In genomic region chr11:134512791-134513538, GRCh38 we compare ENCODE assay signal across 19 cellular contexts.
A peak's percentile ranks its signal among the peaks of the same experiment; 100 is the strongest.
DNase-seq lines count a peak whose midpoint lies in the region; ATAC-seq, FAIRE-seq and TF ChIP-seq lines count a peak whose summit lies in the region.
"Had no signal": no experiment of that assay in that cellular context is flagged by ENCODE, and none has a peak within 500 bp of the region (broad histone marks: within the 10 kb centered on the region; RNA-seq: fewer than 3 reads in every experiment).

No MANE protein-coding gene starts in this region.

- H3K27me3 Mint-ChIP-seq in activated naive CD8-positive, alpha-beta T cell treated with anti-CD3 and anti-CD28 coated beads, Interleukin-2, amount 10 ng/mL, durations not matched to agents 7 days and 5 days = no peaks in the 10 kb centered on the region
- peaks cover 9% of the 10 kb centered on the region for H3K27me3 Mint-ChIP-seq in activated naive CD8-positive, alpha-beta T cell treated with anti-CD3 and anti-CD28 coated beads, Interleukin-2, amount 50 U/mL, for 24 hours

- H3K36me3 ChIP-seq in K562 (ENCODE audit: control insufficient read depth, insufficient read depth, low read length) (no peaks in the 10 kb centered on the region), lower lobe of right lung (no peaks in the 10 kb centered on the region), testis (ENCODE audit: low read depth, missing control alignments) (no peaks in the 10 kb centered on the region)
- H3K36me3 ChIP-seq: BLaER1 had no signal

- no peak for FAIRE-seq in K562 (lab: Jason Lieb, UNC)
- FAIRE-seq: GM12891 had no signal

- H3K4me1 ChIP-seq in K562 (replicated peaks in 1 of 2; ENCODE audit: control insufficient read depth in 2 of 2, insufficient read depth in 2 of 2, low read length in 2 of 2) = no peaks in the 10 kb centered on the region
- no peaks in the 10 kb centered on the region for H3K4me1 ChIP-seq in lower lobe of right lung
- no peaks in the 10 kb centered on the region for H3K4me1 ChIP-seq in testis

- ATAC-seq in activated naive CD8-positive, alpha-beta T cell treated with anti-CD3 and anti-CD28 coated beads, Interleukin-2, amount 10 ng/mL, durations not matched to agents 7 days and 5 days (ENCODE audit: low read depth) = no peak
- no peak for ATAC-seq in activated naive CD8-positive, alpha-beta T cell treated with anti-CD3 and anti-CD28 coated beads, Interleukin-2, amount 50 U/mL, for 24 hours
- ATAC-seq in K562 (0 out of 3 replicates have a peak, but pooled peaks have one; percentile 21), lower lobe of right lung (no peak), HG02623 (IDR thresholded peaks at IDR 0.05; ENCODE audit: unreplicated experiment) (no peak)
- ATAC-seq: GM23338, PC-3 had no signal

- no peak overlapping the region for H3K4me2 ChIP-seq in K562 (ENCODE audit: insufficient read depth, low read length)
- H3K4me2 ChIP-seq: BLaER1, GM23338 had no signal

- TF ChIP-seq RAD21 in K562 (CRISPR knock-in tag; conservative IDR thresholded peaks at IDR 0.05 in 1 of 2, IDR thresholded peaks at IDR 0.05 in 1 of 2) = no peak

- H3K27me3 ChIP-seq in K562 (ENCODE audit: control insufficient read depth in 2 of 2, insufficient read depth in 2 of 2, low read length in 2 of 2) (peaks cover 17 to 87% of the 10 kb centered on the region in 2 experiments; a peak in 4 of 5 replicates), lower lobe of right lung (ENCODE audit: low read depth) (peaks cover 16% of the 10 kb centered on the region), testis (no peaks in the 10 kb centered on the region)
- H3K27me3 ChIP-seq: BLaER1 had no signal

- POLR2A ChIA-PET in activated naive CD8-positive, alpha-beta T cell treated with anti-CD3 and anti-CD28 coated beads, Interleukin-2, amount 10 ng/mL, durations not matched to agents 7 days and 5 days (lab: Charles Lee) = no interaction called here
- POLR2A ChIA-PET in K562 (lab: Yijun Ruan, JAX) = interaction anchor here (0.5 to 0.8 kb wide), 2 partner anchors 12 to 162 kb away, joined by 3 to 4 read pairs; no protein-coding TSS in a partner anchor

- H3K9me1 ChIP-seq in K562 (ENCODE audit: control insufficient read depth, insufficient read depth, low read length) = no peaks in the 10 kb centered on the region

- TF ChIP-seq CTCF in K562 (IDR thresholded peaks at IDR 0.05 in 2 of 3, conservative IDR thresholded peaks at IDR 0.05 in 1 of 3; ENCODE audit: insufficient read depth in 2 of 3, low read depth in 1 of 3, low read length in 3 of 3) = no peak
- TF ChIP-seq CTCF in lower lobe of right lung (IDR thresholded peaks at IDR 0.05) = no peak
- no peak for TF ChIP-seq CTCF in testis (IDR thresholded peaks at IDR 0.05)

- no peak overlapping the region for H3K27ac Mint-ChIP-seq in activated naive CD8-positive, alpha-beta T cell treated with anti-CD3 and anti-CD28 coated beads, Interleukin-2, amount 10 ng/mL, durations not matched to agents 7 days and 5 days
- H3K27ac Mint-ChIP-seq in activated naive CD8-positive, alpha-beta T cell treated with anti-CD3 and anti-CD28 coated beads, Interleukin-2, amount 50 U/mL, for 24 hours = no peak overlapping the region
- H3K27ac Mint-ChIP-seq: CD4-positive, alpha-beta memory T cell; GM23338 had no signal

- H3K4me1 Mint-ChIP-seq in activated naive CD8-positive, alpha-beta T cell treated with anti-CD3 and anti-CD28 coated beads, Interleukin-2, amount 10 ng/mL, durations not matched to agents 7 days and 5 days = no peaks in the 10 kb centered on the region
- no peaks in the 10 kb centered on the region for H3K4me1 Mint-ChIP-seq in activated naive CD8-positive, alpha-beta T cell treated with anti-CD3 and anti-CD28 coated beads, Interleukin-2, amount 50 U/mL, for 24 hours

- no peaks in the 10 kb centered on the region; the same call in 1 of the 2 replicates for H4K20me1 ChIP-seq in K562 (replicated peaks; ENCODE audit: control insufficient read depth, insufficient read depth, low read length)

- H3K27ac ChIP-seq in K562 (ENCODE audit: extremely low read depth, low read depth, low read length) (no peak overlapping the region), lower lobe of right lung (no peak overlapping the region), testis (no peak overlapping the region)
- H3K27ac ChIP-seq: BLaER1 had no signal

- no peaks in the 10 kb centered on the region for H3K79me2 ChIP-seq in K562 (ENCODE audit: control insufficient read depth, insufficient read depth, low read length)

- CTCF ChIA-PET in K562 (lab: Yijun Ruan, JAX; ENCODE audit: low intra/inter-chr PET ratio) = no interaction called here

- in situ Hi-C loops in K562 (cut with MboI) = no loop called here

- WGBS in K562 (ENCODE audit: insufficient coverage, low coverage, missing lambda C conversion rate) = under 1% methylated on average over 19 of the region's 19 CpGs
- 82 to 86% methylated on average over 19 of the region's 19 CpGs for WGBS in testis, 2 donors

- no peaks in the 10 kb centered on the region for H3K36me3 Mint-ChIP-seq in activated naive CD8-positive, alpha-beta T cell treated with anti-CD3 and anti-CD28 coated beads, Interleukin-2, amount 10 ng/mL, durations not matched to agents 7 days and 5 days
- no peaks in the 10 kb centered on the region for H3K36me3 Mint-ChIP-seq in activated naive CD8-positive, alpha-beta T cell treated with anti-CD3 and anti-CD28 coated beads, Interleukin-2, amount 50 U/mL, for 24 hours (ENCODE audit: low read depth)
- H3K36me3 Mint-ChIP-seq: CD4-positive, alpha-beta memory T cell had no signal

- no peak for TF ChIP-seq EP300 in K562 (IDR thresholded peaks at IDR 0.05; ENCODE audit: low read length)

- H3K9me3 Mint-ChIP-seq in activated naive CD8-positive, alpha-beta T cell treated with anti-CD3 and anti-CD28 coated beads, Interleukin-2, amount 10 ng/mL, durations not matched to agents 7 days and 5 days = no peaks in the 10 kb centered on the region
- no peaks in the 10 kb centered on the region for H3K9me3 Mint-ChIP-seq in activated naive CD8-positive, alpha-beta T cell treated with anti-CD3 and anti-CD28 coated beads, Interleukin-2, amount 50 U/mL, for 24 hours
- H3K9me3 Mint-ChIP-seq: CD4-positive, alpha-beta memory T cell; GM23338 had no signal

- H2AFZ ChIP-seq in K562 (ENCODE audit: low read depth, low read length) = no peak overlapping the region
- H2AFZ ChIP-seq: GM23338 had no signal

- DNase-seq in activated naive CD8-positive, alpha-beta T cell treated with anti-CD3 and anti-CD28 coated beads, Interleukin-2, amount 10 ng/mL, durations not matched to agents 7 days and 5 days = peak; percentile 12
- no peak for DNase-seq in activated naive CD8-positive, alpha-beta T cell treated with anti-CD3 and anti-CD28 coated beads, Interleukin-2, amount 50 U/mL, for 24 hours
- DNase-seq in K562 (ENCODE audit: extremely low read depth in 1 of 4, low spot score in 3 of 4) (no peak), lower lobe of right lung (peak; percentile 39), testis (peak; percentile 2), NOMO-1 treated with DMSO at 0.1 percent for 48 hours (lab: John Stamatoyannopoulos, UW; ENCODE audit: unreplicated experiment) (no peak), RKO (ENCODE audit: low spot score) (no peak)
- DNase-seq: Calu3; CD4-positive, alpha-beta memory T cell; HCEC 1CT; MM.1S; NCI-H1105; NCI-H1694; NCI-H524 treated with DMSO at 0.1 percent for 48 hours; PC-3 had no signal

- H3K4me3 ChIP-seq in K562 = no peak overlapping the region
- no peak overlapping the region for H3K4me3 ChIP-seq in lower lobe of right lung
- no peak overlapping the region for H3K4me3 ChIP-seq in testis
- H3K4me3 ChIP-seq: BLaER1, GM23338 had no signal

- intact Hi-C loops in K562 (cut with micrococcal nuclease) = no loop called here
- intact Hi-C loops in lower lobe of right lung (cut with DNase I) = no loop called here
- intact Hi-C loops in testis (cut with DNase I; ENCODE audit: low total_unique reads) = no loop called here

- TF ChIP-seq POLR2A in K562 (conservative IDR thresholded peaks at IDR 0.05) (no peak), testis (IDR thresholded peaks at IDR 0.05) (no peak)

- BruUV-seq in K562 (replicated peaks; lab: Mats Ljungman, UMichigan) = no TSS peak

- no peak overlapping the region for H3K9ac ChIP-seq in K562 (ENCODE audit: insufficient read depth in 1 of 2, low read depth in 2 of 2, low read length in 2 of 2)
- H3K9ac ChIP-seq: BLaER1 had no signal

- H3K4me3 Mint-ChIP-seq in activated naive CD8-positive, alpha-beta T cell treated with anti-CD3 and anti-CD28 coated beads, Interleukin-2, amount 10 ng/mL, durations not matched to agents 7 days and 5 days = no peak overlapping the region
- no peak overlapping the region for H3K4me3 Mint-ChIP-seq in activated naive CD8-positive, alpha-beta T cell treated with anti-CD3 and anti-CD28 coated beads, Interleukin-2, amount 50 U/mL, for 24 hours
- H3K4me3 Mint-ChIP-seq: CD4-positive, alpha-beta memory T cell; GM23338 had no signal

- H3K9me3 ChIP-seq in K562 (replicated peaks; ENCODE audit: control insufficient read depth, insufficient read depth, low read depth, low read length) (no peaks in the 10 kb centered on the region), lower lobe of right lung (no peaks in the 10 kb centered on the region), testis (no peaks in the 10 kb centered on the region)
- H3K9me3 ChIP-seq: BLaER1 had no signal

TF ChIP-seq in K562, 482 proteins besides CTCF, POLR2A, EP300 and RAD21:
- TF ChIP-seq ZNF583 (CRISPR knock-in tag; IDR thresholded peaks at IDR 0.05) (no peak), HINFP (tag; conservative IDR thresholded peaks at IDR 0.05; ENCODE audit: low read depth) (peak; percentile 75)

Comparison
In these comparisons a context has a peak if more than half of its experiments do, and no peak if none do; other contexts are left out.
1. DNase-seq: peak in activated naive CD8-positive, alpha-beta T cell treated with anti-CD3 and anti-CD28 coated beads, Interleukin-2, amount 10 ng/mL, durations not matched to agents 7 days and 5 days (single experiment), lower lobe of right lung (single experiment) and testis (single experiment); none in activated naive CD8-positive, alpha-beta T cell treated with anti-CD3 and anti-CD28 coated beads, Interleukin-2, amount 50 U/mL, for 24 hours (single experiment), K562 (0 of 4), NOMO-1 treated with DMSO at 0.1 percent for 48 hours (single experiment) and RKO (single experiment).